ENCODE assay signal across 16 cellular contexts in the genomic region with DNA sequence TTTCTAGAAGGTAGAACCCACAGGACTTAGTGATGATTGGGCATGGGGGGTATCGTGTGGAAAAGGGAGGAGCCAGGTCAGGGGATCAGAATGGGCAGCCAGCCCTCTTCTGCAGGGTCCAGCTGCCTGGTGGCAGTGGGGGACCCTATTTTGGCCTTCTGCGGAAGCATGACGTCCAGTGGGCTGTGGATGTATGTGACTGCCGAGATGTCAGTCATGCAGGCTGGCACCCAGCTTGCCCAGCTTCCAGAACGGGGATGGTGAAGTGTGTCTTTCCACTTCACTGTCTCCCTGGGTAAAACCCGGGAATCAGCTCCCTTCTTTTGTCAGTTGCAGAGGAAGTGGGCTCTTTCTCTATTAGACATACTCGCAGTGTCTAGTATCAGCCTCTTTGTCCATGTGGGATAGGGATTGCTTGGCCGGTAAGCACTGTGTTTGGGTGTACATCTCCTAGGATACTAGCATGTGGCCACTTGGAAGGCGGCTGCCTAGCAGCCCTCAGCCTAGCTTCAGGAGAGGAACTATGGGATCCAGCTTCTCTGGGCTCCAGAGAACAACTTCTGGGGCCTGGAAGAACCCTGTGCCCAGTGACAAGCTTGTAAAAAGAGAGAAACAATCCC. TPM values are rescaled to one million over a fixed set of nuclear protein-coding genes. Genes with fewer than 3 reads are reported as not detected.
DNase-seq lines count a peak whose midpoint lies in the region; ATAC-seq and TF ChIP-seq lines count a peak whose summit lies in the region.
"Had no signal": no experiment of that assay in that cellular context is flagged by ENCODE, and none has a peak within 500 bp of the region (broad histone marks: within the 10 kb centered on the region; RNA-seq: fewer than 3 reads in every experiment).

No MANE protein-coding gene starts in this region.

- ATAC-seq in SK-N-SH treated with all-trans-retinoic acid at 6 μM for 48 hours (peak; percentile 27; the same call in 1 of the 3 replicates), left lung (peak; percentile 58), HG03469 (IDR thresholded peaks at IDR 0.05; ENCODE audit: unreplicated experiment) (no peak), HG03460 (IDR thresholded peaks at IDR 0.05; ENCODE audit: unreplicated experiment) (no peak)
- ATAC-seq: activated CD8-positive, alpha-beta T cell treated with anti-CD3 and anti-CD28 coated beads for 36 hours had no signal

- H3F3A ChIP-seq in SK-N-SH (replicated peaks; ENCODE audit: insufficient read depth) = no peaks in the 10 kb centered on the region

- H3K27me3 ChIP-seq in SK-N-SH (ENCODE audit: insufficient read depth) = no peaks in the 10 kb centered on the region
- peaks cover 19% of the 10 kb centered on the region for H3K27me3 ChIP-seq in endodermal cell (ENCODE audit: control insufficient read depth, insufficient read depth, low read length, poor library complexity, severe bottlenecking)
- peaks cover 25 to 58% of the 10 kb centered on the region in 2 donors for H3K27me3 ChIP-seq in left lung
- no peaks in the 10 kb centered on the region for H3K27me3 ChIP-seq in thyroid gland
- H3K27me3 ChIP-seq: ascending aorta, ovary had no signal

- H3K9me3 Mint-ChIP-seq in endodermal cell = no peaks in the 10 kb centered on the region
- H3K9me3 Mint-ChIP-seq: activated CD8-positive, alpha-beta T cell treated with anti-CD3 and anti-CD28 coated beads for 36 hours; CD8-positive, alpha-beta memory T cell had no signal

- no peak for DNase-seq in SK-N-SH
- peak; percentile 50 for DNase-seq in endodermal cell
- no peak for DNase-seq in left lung
- peak in 1 of 2 donors; percentile 13 for DNase-seq in thyroid gland
- no peak for DNase-seq in NCI-H226
- DNase-seq: activated CD8-positive, alpha-beta T cell treated with anti-CD3 and anti-CD28 coated beads for 36 hours; activated gamma-delta T cell treated with Interleukin-2 at 50 U/mL for 16 hours; CD8-positive, alpha-beta memory T cell; IMR-90; NCI-H345 had no signal

- H3K27me3 Mint-ChIP-seq in endodermal cell (ENCODE audit: insufficient read depth) = peaks cover 45% of the 10 kb centered on the region

- no peaks in the 10 kb centered on the region for H4K20me1 ChIP-seq in SK-N-SH (ENCODE audit: insufficient read depth)

- CTCF ChIA-PET in SK-N-SH (lab: Yijun Ruan, JAX) = interaction anchor here (0.7 to 1.7 kb wide), 4 partner anchors 10 to 122 kb away, joined by 3 to 5 read pairs (median 4); no protein-coding TSS in a partner anchor

- H3K27ac ChIP-seq in SK-N-SH (ENCODE audit: low read depth in 2 of 2, low read length in 1 of 2) = no peak overlapping the region
- H3K27ac ChIP-seq in endodermal cell (ENCODE audit: low read depth, low read length) = peak overlapping the region; percentile 90
- no peak overlapping the region for H3K27ac ChIP-seq in left lung
- peak overlapping the region in 2 of 3 donors; percentile 85 for H3K27ac ChIP-seq in thyroid gland
- H3K27ac ChIP-seq: A549, ascending aorta had no signal

- no peak overlapping the region for H3K4me2 ChIP-seq in SK-N-SH
- H3K4me2 ChIP-seq: A549 had no signal

- H3K4me1 Mint-ChIP-seq in endodermal cell = peaks cover 33% of the 10 kb centered on the region

- TF ChIP-seq POLR2A in thyroid gland (IDR thresholded peaks at IDR 0.05) = no peak

- TF ChIP-seq RAD21 in SK-N-SH (IDR thresholded peaks at IDR 0.05; ENCODE audit: low read length) = no peak

- 76% methylated on average over 9 of the region's 9 CpGs for WGBS in SK-N-SH (ENCODE audit: low lambda C conversion rate)
- WGBS in endodermal cell (ENCODE audit: insufficient coverage in 1 of 2, insufficient read length in 1 of 2), 2 experiments = 91 to 95% methylated on average over 6 to 9 of the region's 9 CpGs
- 55 to 75% methylated on average over 8 to 9 of the region's 9 CpGs for WGBS in thyroid gland, 2 donors

- H3K79me2 ChIP-seq in SK-N-SH (ENCODE audit: insufficient read depth) = no peaks in the 10 kb centered on the region

- H3K9me3 ChIP-seq in SK-N-SH = no peaks in the 10 kb centered on the region
- H3K9me3 ChIP-seq in endodermal cell (ENCODE audit: control insufficient read depth, low read length) = no peaks in the 10 kb centered on the region
- no peaks in the 10 kb centered on the region for H3K9me3 ChIP-seq in left lung
- H3K9me3 ChIP-seq in thyroid gland = no peaks in the 10 kb centered on the region
- H3K9me3 ChIP-seq: A549, ascending aorta, ovary had no signal

- no peaks in the 10 kb centered on the region for H3K36me3 Mint-ChIP-seq in endodermal cell (ENCODE audit: low read depth)

- no peak for TF ChIP-seq EP300 in SK-N-SH (IDR thresholded peaks at IDR 0.05; ENCODE audit: borderline replicate concordance in 1 of 2, low read depth in 1 of 2, low read length in 1 of 2)

- H3K4me3 ChIP-seq in SK-N-SH (ENCODE audit: low read depth in 2 of 2, low read length in 1 of 2) (no peak overlapping the region), endodermal cell (ENCODE audit: low read length) (no peak overlapping the region), left lung (no peak overlapping the region), thyroid gland (replicated peaks in 1 of 3) (no peak overlapping the region)
- H3K4me3 ChIP-seq: A549, ascending aorta, ovary had no signal

- TF ChIP-seq CTCF in SK-N-SH (IDR thresholded peaks at IDR 0.05) (no peak), endodermal cell (conservative IDR thresholded peaks at IDR 0.05) (no peak), left lung (IDR thresholded peaks at IDR 0.05) (no peak), thyroid gland (IDR thresholded peaks at IDR 0.05) (no peak)

- H3K4me3 Mint-ChIP-seq in endodermal cell = no peak overlapping the region
- H3K4me3 Mint-ChIP-seq: activated CD8-positive, alpha-beta T cell treated with anti-CD3 and anti-CD28 coated beads for 36 hours had no signal

- no peaks in the 10 kb centered on the region for H3K36me3 ChIP-seq in SK-N-SH (replicated peaks in 1 of 2; ENCODE audit: control insufficient read depth in 1 of 2, insufficient read depth in 2 of 2, low read length in 1 of 2)
- H3K36me3 ChIP-seq in endodermal cell (ENCODE audit: control insufficient read depth, insufficient read depth, low read length) = no peaks in the 10 kb centered on the region
- H3K36me3 ChIP-seq in left lung = no peaks in the 10 kb centered on the region
- no peaks in the 10 kb centered on the region for H3K36me3 ChIP-seq in thyroid gland
- H3K36me3 ChIP-seq: ascending aorta, ovary had no signal

- H3K4me1 ChIP-seq in SK-N-SH (ENCODE audit: control insufficient read depth in 1 of 2, insufficient read depth in 2 of 2, low read depth in 1 of 2, low read length in 1 of 2) = peaks cover 0 to 8% of the 10 kb centered on the region in 2 experiments; a peak in 2 of 4 replicates
- peaks cover 16% of the 10 kb centered on the region for H3K4me1 ChIP-seq in endodermal cell (ENCODE audit: control insufficient read depth, insufficient read depth, low read length)
- H3K4me1 ChIP-seq in left lung = peaks cover 8 to 16% of the 10 kb centered on the region in 2 donors
- H3K4me1 ChIP-seq in thyroid gland = peaks cover 18 to 26% of the 10 kb centered on the region in 2 donors
- H3K4me1 ChIP-seq: A549 had no signal

- no peak overlapping the region for H2AFZ ChIP-seq in SK-N-SH (ENCODE audit: low read depth)

- no peaks in the 10 kb centered on the region for H3K9me2 ChIP-seq in SK-N-SH

- POLR2A ChIA-PET in SK-N-SH (lab: Yijun Ruan, JAX) = no interaction called here

- H3K9ac ChIP-seq in SK-N-SH = no peak overlapping the region
- no peak overlapping the region for H3K9ac ChIP-seq in endodermal cell (ENCODE audit: extremely low read depth, low read length, poor library complexity, severe bottlenecking)

- H3K27ac Mint-ChIP-seq in endodermal cell = no peak overlapping the region
- H3K27ac Mint-ChIP-seq: activated CD8-positive, alpha-beta T cell treated with anti-CD3 and anti-CD28 coated beads for 36 hours; CD8-positive, alpha-beta memory T cell had no signal

- intact Hi-C loops in left lung (cut with DNase I) (no loop called here), thyroid gland (cut with DNase I) (no loop called here)

TF ChIP-seq in SK-N-SH treated with all-trans-retinoic acid at 6 μM for 48 hours, 23 proteins besides CTCF, POLR2A, EP300 and RAD21 (continues in another document):
- TF ChIP-seq SNAI2 (CRISPR knock-in tag; IDR thresholded peaks at IDR 0.05) (no peak), ZNF8 (CRISPR knock-in tag; IDR thresholded peaks at IDR 0.05) (no peak)

TF ChIP-seq in SK-N-SH, 30 proteins besides CTCF, POLR2A, EP300 and RAD21 (continues in another document):
- no peak for TF ChIP-seq MXI1 (IDR thresholded peaks at IDR 0.05; ENCODE audit: low read depth, low read length)
- no peak for TF ChIP-seq JUND (IDR thresholded peaks at IDR 0.05)
- no peak for TF ChIP-seq YY1 (IDR thresholded peaks at IDR 0.05; ENCODE audit: low read depth)
- TF ChIP-seq RFX5 (IDR thresholded peaks at IDR 0.05; ENCODE audit: low read length) = no peak
- TF ChIP-seq, protein P1, sequence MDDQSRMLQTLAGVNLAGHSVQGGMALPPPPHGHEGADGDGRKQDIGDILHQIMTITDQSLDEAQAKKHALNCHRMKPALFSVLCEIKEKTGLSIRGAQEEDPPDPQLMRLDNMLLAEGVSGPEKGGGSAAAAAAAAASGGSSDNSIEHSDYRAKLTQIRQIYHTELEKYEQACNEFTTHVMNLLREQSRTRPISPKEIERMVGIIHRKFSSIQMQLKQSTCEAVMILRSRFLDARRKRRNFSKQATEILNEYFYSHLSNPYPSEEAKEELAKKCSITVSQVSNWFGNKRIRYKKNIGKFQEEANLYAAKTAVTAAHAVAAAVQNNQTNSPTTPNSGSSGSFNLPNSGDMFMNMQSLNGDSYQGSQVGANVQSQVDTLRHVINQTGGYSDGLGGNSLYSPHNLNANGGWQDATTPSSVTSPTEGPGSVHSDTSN (IDR thresholded peaks at IDR 0.05) = no peak
- no peak for TF ChIP-seq CHD2 (IDR thresholded peaks at IDR 0.05; ENCODE audit: low read length, partially characterized antibody)
- no peak for TF ChIP-seq FOXM1 (IDR thresholded peaks at IDR 0.05; ENCODE audit: low read depth)
- TF ChIP-seq TEAD4 (IDR thresholded peaks at IDR 0.05; ENCODE audit: borderline replicate concordance, insufficient read depth) = no peak
- TF ChIP-seq, protein P2, sequence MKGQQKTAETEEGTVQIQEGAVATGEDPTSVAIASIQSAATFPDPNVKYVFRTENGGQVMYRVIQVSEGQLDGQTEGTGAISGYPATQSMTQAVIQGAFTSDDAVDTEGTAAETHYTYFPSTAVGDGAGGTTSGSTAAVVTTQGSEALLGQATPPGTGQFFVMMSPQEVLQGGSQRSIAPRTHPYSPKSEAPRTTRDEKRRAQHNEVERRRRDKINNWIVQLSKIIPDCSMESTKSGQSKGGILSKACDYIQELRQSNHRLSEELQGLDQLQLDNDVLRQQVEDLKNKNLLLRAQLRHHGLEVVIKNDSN (IDR thresholded peaks at IDR 0.05; ENCODE audit: borderline replicate concordance, low read depth) = no peak

RNA-seq across cellular contexts. Expression of gene GRIK4, which starts 51.4 kb away (rescaled TPM):
- 0.02 and 0.03 TPM in 2 replicates for polyA plus RNA-seq in SK-N-SH (2012; rRNA removed)
- 0.01 and 0.04 TPM in 2 replicates for polyA plus RNA-seq in SK-N-SH (2012; cell fraction: cytosol; rRNA removed)
- polyA plus RNA-seq in SK-N-SH (2012; cell fraction: nucleus; rRNA removed) = 0.04 TPM in 2 replicates
- total RNA-seq in endodermal cell = 1 to 10 TPM; 1.7 to 3.5 TPM
- polyA plus RNA-seq in endodermal cell (2013, experiment 1 of 2) = 1.9 TPM
- 1.6 TPM for polyA plus RNA-seq in endodermal cell (2013, experiment 2 of 2)
- 1 to 10 TPM in 1 of 2 donors, under 1 TPM in 1; 0.76 to 3.5 TPM for total RNA-seq in left lung
- total RNA-seq in thyroid gland = 1 to 10 TPM in 2 of 4 donors, under 1 TPM in 2; 0.54 to 3.7 (median 0.99) TPM
- total RNA-seq: activated CD8-positive, alpha-beta T cell treated with anti-CD3 and anti-CD28 coated beads for 36 hours; ascending aorta had no signal
- polyA plus RNA-seq: CD8-positive, alpha-beta memory T cell had no signal

Comparison
In these comparisons a context has a peak if more than half of its experiments do, and no peak if none do; other contexts are left out.
1. ATAC-seq: peak in SK-N-SH treated with all-trans-retinoic acid at 6 μM for 48 hours (single experiment) and left lung (single experiment); none in HG03469 (single experiment) and HG03460 (single experiment).
2. H3K27ac ChIP-seq: peak in endodermal cell (single experiment) and thyroid gland (2 of 3); none in SK-N-SH (0 of 2) and left lung (0 of 2).